ENCODE assay signal across 37 cellular contexts in genomic region chr4:95379633-95380032, GRCh38.
"Had no signal": no experiment of that assay in that cellular context is flagged by ENCODE, and none has a peak within 500 bp of the region (broad histone marks: within the 10 kb centered on the region; RNA-seq: fewer than 3 reads in every experiment).

No MANE protein-coding gene starts in this region.

- H3K27me3 Mint-ChIP-seq: activated CD4-positive, alpha-beta memory T cell treated with anti-CD3 and anti-CD28 coated beads, Interleukin-2, amount 10 ng/mL, durations not matched to agents 7 days and 5 days; activated CD4-positive, alpha-beta T cell treated with anti-CD3 and anti-CD28 coated beads for 36 hours; activated CD4-positive, alpha-beta T cell treated with anti-CD3 and anti-CD28 coated beads, Interleukin-2, amount 10 ng/mL, durations not matched to agents 7 days and 5 days; activated CD8-positive, alpha-beta memory T cell treated with anti-CD3 and anti-CD28 coated beads, Interleukin-2, amount 10 ng/mL, durations not matched to agents 7 days and 5 days; activated T-cell treated with anti-CD3 and anti-CD28 coated beads, Interleukin-2, amount 50 U/mL, for 24 hours had no signal

- H3K27ac Mint-ChIP-seq: activated CD4-positive, alpha-beta memory T cell treated with anti-CD3 and anti-CD28 coated beads, Interleukin-2, amount 10 ng/mL, durations not matched to agents 7 days and 5 days; activated CD4-positive, alpha-beta T cell treated with anti-CD3 and anti-CD28 coated beads for 36 hours; activated CD4-positive, alpha-beta T cell treated with anti-CD3 and anti-CD28 coated beads, Interleukin-2, amount 10 ng/mL, durations not matched to agents 7 days and 5 days; activated CD8-positive, alpha-beta memory T cell treated with anti-CD3 and anti-CD28 coated beads, Interleukin-2, amount 10 ng/mL, durations not matched to agents 7 days and 5 days; activated CD8-positive, alpha-beta T cell treated with anti-CD3 and anti-CD28 coated beads, Interleukin-2, amount 10 ng/mL, durations not matched to agents 7 days and 5 days; activated naive CD4-positive, alpha-beta T cell treated with anti-CD3 and anti-CD28 coated beads, Interleukin-2, amount 50 U/mL, for 72 hours; activated naive CD8-positive, alpha-beta T cell treated with anti-CD3 and anti-CD28 coated beads for 36 hours; activated T-cell treated with anti-CD3 and anti-CD28 coated beads, Interleukin-2, amount 50 U/mL, for 24 hours; activated T-helper 2 cell treated with anti-CD3 and anti-CD28 coated beads, Interferon-gamma antibody, Interleukin-2, Interleukin-4, amounts not matched to agents 10 μg/mL and 5 μg/mL and 100 μg/mL, durations not matched to agents 14 hours and 24 hours and 36 hours; T-helper 1 cell treated with Interleukin-12 subunit alpha and Interleukin-12 subunit beta and Interleukin-4 antibody, amounts not matched to agents 30 μg/mL and 1 μg/mL, for 36 hours; T-helper 2 cell treated with Interferon-gamma antibody and Interleukin-4, amounts not matched to agents 5 μg/mL and 100 μg/mL, for 36 hours; WTC11 had no signal

- H3K9me3 ChIP-seq: adrenal gland, body of pancreas, breast epithelium had no signal

- H3K4me1 Mint-ChIP-seq: activated CD4-positive, alpha-beta memory T cell treated with anti-CD3 and anti-CD28 coated beads, Interleukin-2, amount 10 ng/mL, durations not matched to agents 7 days and 5 days; activated CD4-positive, alpha-beta T cell treated with anti-CD3 and anti-CD28 coated beads for 36 hours; activated CD4-positive, alpha-beta T cell treated with anti-CD3 and anti-CD28 coated beads, Interleukin-2, amount 10 ng/mL, durations not matched to agents 7 days and 5 days; activated CD8-positive, alpha-beta memory T cell treated with anti-CD3 and anti-CD28 coated beads, Interleukin-2, amount 10 ng/mL, durations not matched to agents 7 days and 5 days; activated naive CD8-positive, alpha-beta T cell treated with anti-CD3 and anti-CD28 coated beads for 36 hours; WTC11 had no signal

- H3K4me1 ChIP-seq: adrenal gland, body of pancreas, breast epithelium had no signal

- H3K27me3 ChIP-seq: adrenal gland, body of pancreas, brain microvascular endothelial cell, breast epithelium had no signal

- FAIRE-seq: astrocyte, TTC549 had no signal

- ATAC-seq: activated CD4-positive, alpha-beta T cell treated with anti-CD3 and anti-CD28 coated beads for 36 hours; activated CD4-positive, CD25-positive, alpha-beta regulatory T cell treated with anti-CD3 and anti-CD28 coated beads, Interleukin-2, amount 50 U/mL, for 24 hours; activated CD8-positive, alpha-beta memory T cell treated with anti-CD3 and anti-CD28 coated beads, Interleukin-2, amount 10 ng/mL, durations not matched to agents 7 days and 5 days; activated CD8-positive, alpha-beta T cell treated with anti-CD3 and anti-CD28 coated beads, Interleukin-2, amount 10 ng/mL, durations not matched to agents 7 days and 5 days; activated naive CD4-positive, alpha-beta T cell treated with anti-CD3 and anti-CD28 coated beads, Interleukin-2, amount 50 U/mL, for 72 hours; body of pancreas; WTC11 had no signal

- H3K4me3 Mint-ChIP-seq: activated CD4-positive, alpha-beta memory T cell treated with anti-CD3 and anti-CD28 coated beads, Interleukin-2, amount 10 ng/mL, durations not matched to agents 7 days and 5 days; activated CD4-positive, alpha-beta T cell treated with anti-CD3 and anti-CD28 coated beads for 36 hours; activated CD4-positive, alpha-beta T cell treated with anti-CD3 and anti-CD28 coated beads, Interleukin-2, amount 10 ng/mL, durations not matched to agents 7 days and 5 days; activated CD8-positive, alpha-beta memory T cell treated with anti-CD3 and anti-CD28 coated beads, Interleukin-2, amount 10 ng/mL, durations not matched to agents 7 days and 5 days; activated CD8-positive, alpha-beta T cell treated with anti-CD3 and anti-CD28 coated beads, Interleukin-2, amount 10 ng/mL, durations not matched to agents 7 days and 5 days; activated naive CD8-positive, alpha-beta T cell treated with anti-CD3 and anti-CD28 coated beads for 36 hours; activated T-cell treated with anti-CD3 and anti-CD28 coated beads, Interleukin-2, amount 50 U/mL, for 24 hours; T-helper 1 cell treated with Interleukin-12 subunit alpha and Interleukin-12 subunit beta and Interleukin-4 antibody, amounts not matched to agents 30 μg/mL and 1 μg/mL, for 36 hours; T-helper 2 cell treated with Interferon-gamma antibody and Interleukin-4, amounts not matched to agents 5 μg/mL and 100 μg/mL, for 36 hours; WTC11 had no signal

- H3K4me3 ChIP-seq: adrenal gland, body of pancreas, breast epithelium had no signal

- DNase-seq: activated CD4-positive, alpha-beta memory T cell treated with anti-CD3 and anti-CD28 coated beads, Interleukin-2, amount 10 ng/mL, durations not matched to agents 7 days and 5 days; activated CD4-positive, alpha-beta T cell treated with anti-CD3 and anti-CD28 coated beads for 1 hour; activated CD4-positive, alpha-beta T cell treated with anti-CD3 and anti-CD28 coated beads for 36 hours; activated CD4-positive, alpha-beta T cell treated with anti-CD3 and anti-CD28 coated beads for 48 hours; activated CD4-positive, alpha-beta T cell treated with anti-CD3 and anti-CD28 coated beads, Interleukin-2, amount 10 ng/mL, durations not matched to agents 7 days and 5 days; activated CD4-positive, alpha-beta T cell treated with anti-CD3 and anti-CD28 coated beads, Interleukin-2, amount 50 U/mL, for 48 hours; activated CD4-positive, CD25-positive, alpha-beta regulatory T cell; activated CD8-positive, alpha-beta memory T cell treated with anti-CD3 and anti-CD28 coated beads for 24 hours; activated CD8-positive, alpha-beta memory T cell treated with anti-CD3 and anti-CD28 coated beads, Interleukin-2, amount 10 ng/mL, durations not matched to agents 7 days and 5 days; activated CD8-positive, alpha-beta memory T cell treated with anti-CD3 and anti-CD28 coated beads, Interleukin-2, amount 50 U/mL, for 48 hours; activated CD8-positive, alpha-beta T cell treated with anti-CD3 and anti-CD28 coated beads, Interleukin-2, amount 10 ng/mL, durations not matched to agents 7 days and 5 days; activated effector memory CD4-positive, alpha-beta T cell treated with Interleukin-2 at 50 U/mL for 16 hours; activated gamma-delta T cell; activated naive CD4-positive, alpha-beta T cell treated with anti-CD3 and anti-CD28 coated beads, Interleukin-2, amount 50 U/mL, for 16 hours; activated naive CD4-positive, alpha-beta T cell treated with Interleukin-2 at 50 U/mL for 16 hours; activated naive CD8-positive, alpha-beta T cell treated with anti-CD3 and anti-CD28 coated beads for 36 hours; activated T-cell treated with anti-CD3 and anti-CD28 coated beads, Interleukin-2, amount 50 U/mL, for 24 hours; activated T-cell treated with anti-CD3 and anti-CD28 coated beads, Interleukin-2, amount 50 U/mL, for 48 hours; adrenal gland; amniotic stem cell; aorta; body of pancreas; brain microvascular endothelial cell; central memory CD4-positive, alpha-beta T cell; T-helper 1 cell; T-helper 2 cell; T-helper 9 cell had no signal

- H3K27ac ChIP-seq: adrenal gland, body of pancreas, brain microvascular endothelial cell, breast epithelium, VCaP had no signal

- H3K9me3 Mint-ChIP-seq: activated CD4-positive, alpha-beta memory T cell treated with anti-CD3 and anti-CD28 coated beads, Interleukin-2, amount 10 ng/mL, durations not matched to agents 7 days and 5 days; activated CD4-positive, alpha-beta T cell treated with anti-CD3 and anti-CD28 coated beads, Interleukin-2, amount 10 ng/mL, durations not matched to agents 7 days and 5 days; activated naive CD4-positive, alpha-beta T cell treated with anti-CD3 and anti-CD28 coated beads, Interleukin-2, amount 50 U/mL, for 72 hours; activated naive CD8-positive, alpha-beta T cell treated with anti-CD3 and anti-CD28 coated beads for 36 hours; activated T-cell treated with anti-CD3 and anti-CD28 coated beads, Interleukin-2, amount 50 U/mL, for 24 hours; activated T-helper 2 cell treated with anti-CD3 and anti-CD28 coated beads, Interferon-gamma antibody, Interleukin-2, Interleukin-4, amounts not matched to agents 10 μg/mL and 5 μg/mL and 100 μg/mL, durations not matched to agents 14 hours and 24 hours and 36 hours; T-helper 1 cell treated with Interleukin-12 subunit alpha and Interleukin-12 subunit beta and Interleukin-4 antibody, amounts not matched to agents 30 μg/mL and 1 μg/mL, for 36 hours; T-helper 2 cell treated with Interferon-gamma antibody and Interleukin-4, amounts not matched to agents 5 μg/mL and 100 μg/mL, for 36 hours; WTC11 had no signal

- H3K36me3 ChIP-seq: adrenal gland, brain microvascular endothelial cell, breast epithelium had no signal

- H3K36me3 Mint-ChIP-seq: activated CD8-positive, alpha-beta memory T cell treated with anti-CD3 and anti-CD28 coated beads, Interleukin-2, amount 10 ng/mL, durations not matched to agents 7 days and 5 days; activated naive CD4-positive, alpha-beta T cell treated with anti-CD3 and anti-CD28 coated beads, Interleukin-2, amount 50 U/mL, for 72 hours; activated naive CD8-positive, alpha-beta T cell treated with anti-CD3 and anti-CD28 coated beads for 36 hours; WTC11 had no signal
